ENCODE assay signal across 20 cellular contexts in the genomic region with DNA sequence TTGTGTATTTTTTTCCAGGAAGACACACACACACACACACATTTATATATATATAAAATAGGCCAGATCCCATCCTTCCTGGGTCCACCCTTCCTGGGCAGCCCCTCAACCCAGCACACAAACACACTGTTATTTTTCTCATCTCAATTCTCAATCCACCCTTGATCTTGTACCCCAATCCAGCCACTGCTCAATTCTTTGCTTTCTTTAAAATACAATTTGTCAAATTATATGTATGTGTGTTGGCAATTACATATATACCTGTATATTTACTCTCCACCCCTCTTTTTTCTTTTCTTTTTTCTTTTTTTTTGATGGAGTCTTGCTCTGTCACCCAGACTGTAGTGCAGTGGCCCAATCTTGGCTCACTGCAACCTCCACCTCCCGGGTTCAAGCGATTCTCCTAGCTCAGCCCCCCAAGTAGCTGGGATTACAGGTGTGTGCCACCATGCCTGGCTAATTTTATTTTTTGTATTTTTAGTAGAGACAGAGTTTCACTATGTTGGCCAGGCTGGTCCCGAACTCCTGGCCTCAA.
DNase-seq lines count a peak whose midpoint lies in the region; ATAC-seq lines count a peak whose summit lies in the region.
"Had no signal": no experiment of that assay in that cellular context is flagged by ENCODE, and none has a peak within 500 bp of the region (broad histone marks: within the 10 kb centered on the region; RNA-seq: fewer than 3 reads in every experiment).

No MANE protein-coding gene starts in this region.

- no peaks in the 10 kb centered on the region for H3K36me3 Mint-ChIP-seq in activated naive CD8-positive, alpha-beta T cell treated with anti-CD3 and anti-CD28 coated beads, Interleukin-2, amount 50 U/mL, for 24 hours (ENCODE audit: low read depth)
- peaks cover 3% of the 10 kb centered on the region for H3K36me3 Mint-ChIP-seq in activated naive CD8-positive, alpha-beta T cell treated with anti-CD3 and anti-CD28 coated beads for 36 hours
- no peaks in the 10 kb centered on the region for H3K36me3 Mint-ChIP-seq in dendritic cell treated with granulocyte-macrophage colony-stimulating factor and Interleukin-4, amounts not matched to agents 40 ng/mL and 50 ng/mL, for 4 days (ENCODE audit: low read depth)

- no peaks in the 10 kb centered on the region for H3K27me3 Mint-ChIP-seq in activated naive CD8-positive, alpha-beta T cell treated with anti-CD3 and anti-CD28 coated beads, Interleukin-2, amount 50 U/mL, for 24 hours
- H3K27me3 Mint-ChIP-seq in activated naive CD8-positive, alpha-beta T cell treated with anti-CD3 and anti-CD28 coated beads for 36 hours = no peaks in the 10 kb centered on the region
- H3K27me3 Mint-ChIP-seq in dendritic cell treated with granulocyte-macrophage colony-stimulating factor and Interleukin-4, amounts not matched to agents 40 ng/mL and 50 ng/mL, for 4 days = no peaks in the 10 kb centered on the region
- H3K27me3 Mint-ChIP-seq: activated CD4-positive, alpha-beta memory T cell treated with anti-CD3 and anti-CD28 coated beads, Interleukin-2, amount 10 ng/mL, durations not matched to agents 7 days and 5 days had no signal

- H3K4me1 ChIP-seq in mucosa of rectum (ENCODE audit: control insufficient read depth in 2 of 2, insufficient read depth in 2 of 2, low read length in 2 of 2) (peaks cover 20 to 33% of the 10 kb centered on the region in 2 donors), HAP-1 (no peaks in the 10 kb centered on the region)
- H3K4me1 ChIP-seq: SJCRH30 had no signal

- H3K4me1 Mint-ChIP-seq in activated naive CD8-positive, alpha-beta T cell treated with anti-CD3 and anti-CD28 coated beads, Interleukin-2, amount 50 U/mL, for 24 hours = peaks cover 17% of the 10 kb centered on the region
- H3K4me1 Mint-ChIP-seq in activated naive CD8-positive, alpha-beta T cell treated with anti-CD3 and anti-CD28 coated beads for 36 hours = peaks cover 13% of the 10 kb centered on the region
- H3K4me1 Mint-ChIP-seq in dendritic cell treated with granulocyte-macrophage colony-stimulating factor and Interleukin-4, amounts not matched to agents 40 ng/mL and 50 ng/mL, for 4 days (ENCODE audit: low read depth) = peaks cover 22% of the 10 kb centered on the region

- intact Hi-C loops in dendritic cell treated with granulocyte-macrophage colony-stimulating factor and Interleukin-4, amounts not matched to agents 40 ng/mL and 50 ng/mL, for 4 days (cut with micrococcal nuclease) = no loop called here

- H3K4me3 ChIP-seq in mucosa of rectum (ENCODE audit: low read length in 2 of 2) (peak overlapping the region in 1 of 2 donors; percentile 13), HAP-1 (no peak overlapping the region)
- H3K4me3 ChIP-seq: heart right ventricle, left ventricle myocardium inferior, Peyer's patch, SJCRH30 had no signal

- H3K9ac ChIP-seq in mucosa of rectum (ENCODE audit: low read depth in 1 of 2, low read length in 2 of 2) = no peak overlapping the region

- H3K27ac Mint-ChIP-seq in activated naive CD8-positive, alpha-beta T cell treated with anti-CD3 and anti-CD28 coated beads, Interleukin-2, amount 50 U/mL, for 24 hours = peak overlapping the region; percentile 64
- no peak overlapping the region for H3K27ac Mint-ChIP-seq in activated naive CD8-positive, alpha-beta T cell treated with anti-CD3 and anti-CD28 coated beads for 36 hours
- H3K27ac Mint-ChIP-seq in dendritic cell treated with granulocyte-macrophage colony-stimulating factor and Interleukin-4, amounts not matched to agents 40 ng/mL and 50 ng/mL, for 4 days = peak overlapping the region; percentile 9
- H3K27ac Mint-ChIP-seq: activated CD4-positive, alpha-beta memory T cell treated with anti-CD3 and anti-CD28 coated beads, Interleukin-2, amount 10 ng/mL, durations not matched to agents 7 days and 5 days had no signal

- H3K36me3 ChIP-seq in mucosa of rectum (ENCODE audit: control insufficient read depth in 2 of 2, insufficient read depth in 2 of 2, low read length in 2 of 2) = no peaks in the 10 kb centered on the region
- H3K36me3 ChIP-seq in HAP-1 (replicated peaks) = no peaks in the 10 kb centered on the region
- H3K36me3 ChIP-seq: brain microvascular endothelial cell, heart right ventricle, left ventricle myocardium inferior, Peyer's patch, SJCRH30, WERI-Rb-1 had no signal

- H3K9me3 ChIP-seq in mucosa of rectum (ENCODE audit: control insufficient read depth in 2 of 2, low read length in 2 of 2) (no peaks in the 10 kb centered on the region), HAP-1 (no peaks in the 10 kb centered on the region)
- H3K9me3 ChIP-seq: heart right ventricle, left ventricle myocardium inferior, Peyer's patch, SJCRH30 had no signal

- in situ Hi-C loops in HAP-1 (cut with MboI; ENCODE audit: low sequenced_read_pairs) = no loop called here

- H3K27ac ChIP-seq in mucosa of rectum (ENCODE audit: low read depth in 2 of 2, low read length in 2 of 2) = peak overlapping the region; percentile 37 to 58
- H3K27ac ChIP-seq: brain microvascular endothelial cell, heart right ventricle, left ventricle myocardium inferior, SJCRH30, WERI-Rb-1 had no signal

- no peak for DNase-seq in activated naive CD8-positive, alpha-beta T cell treated with anti-CD3 and anti-CD28 coated beads, Interleukin-2, amount 50 U/mL, for 24 hours
- no peak for DNase-seq in activated naive CD8-positive, alpha-beta T cell treated with anti-CD3 and anti-CD28 coated beads for 36 hours
- DNase-seq in HAP-1 (ENCODE audit: low spot score in 2 of 2) = no peak
- DNase-seq: activated CD4-positive, alpha-beta memory T cell treated with anti-CD3 and anti-CD28 coated beads, Interleukin-2, amount 10 ng/mL, durations not matched to agents 7 days and 5 days; activated T-cell treated with anti-CD3 and anti-CD28 coated beads, Interleukin-2, amount 50 U/mL, for 1 hour; brain microvascular endothelial cell; heart right ventricle; Kasumi-1; left ventricle myocardium inferior; NCI-H1105; NCI-H2081; SJCRH30; stimulated activated CD4-positive, alpha-beta T cell treated with anti-CD3 and anti-CD28 coated beads, Interleukin-4, amount 100 ng/mL, for 24 hours; WERI-Rb-1 had no signal

- no peaks in the 10 kb centered on the region for H3K9me3 Mint-ChIP-seq in activated naive CD8-positive, alpha-beta T cell treated with anti-CD3 and anti-CD28 coated beads, Interleukin-2, amount 50 U/mL, for 24 hours
- H3K9me3 Mint-ChIP-seq in activated naive CD8-positive, alpha-beta T cell treated with anti-CD3 and anti-CD28 coated beads for 36 hours = no peaks in the 10 kb centered on the region
- H3K9me3 Mint-ChIP-seq in dendritic cell treated with granulocyte-macrophage colony-stimulating factor and Interleukin-4, amounts not matched to agents 40 ng/mL and 50 ng/mL, for 4 days = no peaks in the 10 kb centered on the region

- H3K4me3 Mint-ChIP-seq in activated naive CD8-positive, alpha-beta T cell treated with anti-CD3 and anti-CD28 coated beads, Interleukin-2, amount 50 U/mL, for 24 hours = no peak overlapping the region
- no peak overlapping the region for H3K4me3 Mint-ChIP-seq in activated naive CD8-positive, alpha-beta T cell treated with anti-CD3 and anti-CD28 coated beads for 36 hours
- no peak overlapping the region for H3K4me3 Mint-ChIP-seq in dendritic cell treated with granulocyte-macrophage colony-stimulating factor and Interleukin-4, amounts not matched to agents 40 ng/mL and 50 ng/mL, for 4 days
- H3K4me3 Mint-ChIP-seq: activated CD4-positive, alpha-beta memory T cell treated with anti-CD3 and anti-CD28 coated beads, Interleukin-2, amount 10 ng/mL, durations not matched to agents 7 days and 5 days had no signal

- H3K27me3 ChIP-seq in mucosa of rectum (ENCODE audit: control insufficient read depth in 2 of 2, insufficient read depth in 2 of 2, low read length in 2 of 2) (no peaks in the 10 kb centered on the region), HAP-1 (ENCODE audit: low read depth) (no peaks in the 10 kb centered on the region)
- H3K27me3 ChIP-seq: brain microvascular endothelial cell, heart right ventricle, Peyer's patch, SJCRH30 had no signal

- ATAC-seq in activated naive CD8-positive, alpha-beta T cell treated with anti-CD3 and anti-CD28 coated beads, Interleukin-2, amount 50 U/mL, for 24 hours = no peak
- no peak for ATAC-seq in GM21723 (IDR thresholded peaks at IDR 0.05; ENCODE audit: unreplicated experiment)
- ATAC-seq in GM21529 (IDR thresholded peaks at IDR 0.05; ENCODE audit: unreplicated experiment) = no peak
- no peak for ATAC-seq in HG02852 (IDR thresholded peaks at IDR 0.05; ENCODE audit: unreplicated experiment)
